In genomic region chr4:99610605-99611172, GRCh38 we compare ENCODE assay signal across 1 cellular context.
A peak's percentile ranks its signal among the peaks of the same experiment; 100 is the strongest.
TF ChIP-seq lines count a peak whose summit lies in the region.

No MANE protein-coding gene starts in this region.

TF ChIP-seq in IMR-90, 13 proteins besides CTCF, POLR2A, EP300 and RAD21:
- TF ChIP-seq MAZ (IDR thresholded peaks at IDR 0.05; ENCODE audit: borderline replicate concordance, low read depth, low read length): no peak
- TF ChIP-seq FOS (IDR thresholded peaks at IDR 0.05; ENCODE audit: low read depth, low read length): no peak
- TF ChIP-seq ELK1 (IDR thresholded peaks at IDR 0.05; ENCODE audit: borderline replicate concordance, low read depth, low read length): no peak
- peak; percentile 66 for TF ChIP-seq CEBPB (IDR thresholded peaks at IDR 0.05; ENCODE audit: low read depth, low read length)
